ENCODE assay signal across 8 cellular contexts in the genomic region with DNA sequence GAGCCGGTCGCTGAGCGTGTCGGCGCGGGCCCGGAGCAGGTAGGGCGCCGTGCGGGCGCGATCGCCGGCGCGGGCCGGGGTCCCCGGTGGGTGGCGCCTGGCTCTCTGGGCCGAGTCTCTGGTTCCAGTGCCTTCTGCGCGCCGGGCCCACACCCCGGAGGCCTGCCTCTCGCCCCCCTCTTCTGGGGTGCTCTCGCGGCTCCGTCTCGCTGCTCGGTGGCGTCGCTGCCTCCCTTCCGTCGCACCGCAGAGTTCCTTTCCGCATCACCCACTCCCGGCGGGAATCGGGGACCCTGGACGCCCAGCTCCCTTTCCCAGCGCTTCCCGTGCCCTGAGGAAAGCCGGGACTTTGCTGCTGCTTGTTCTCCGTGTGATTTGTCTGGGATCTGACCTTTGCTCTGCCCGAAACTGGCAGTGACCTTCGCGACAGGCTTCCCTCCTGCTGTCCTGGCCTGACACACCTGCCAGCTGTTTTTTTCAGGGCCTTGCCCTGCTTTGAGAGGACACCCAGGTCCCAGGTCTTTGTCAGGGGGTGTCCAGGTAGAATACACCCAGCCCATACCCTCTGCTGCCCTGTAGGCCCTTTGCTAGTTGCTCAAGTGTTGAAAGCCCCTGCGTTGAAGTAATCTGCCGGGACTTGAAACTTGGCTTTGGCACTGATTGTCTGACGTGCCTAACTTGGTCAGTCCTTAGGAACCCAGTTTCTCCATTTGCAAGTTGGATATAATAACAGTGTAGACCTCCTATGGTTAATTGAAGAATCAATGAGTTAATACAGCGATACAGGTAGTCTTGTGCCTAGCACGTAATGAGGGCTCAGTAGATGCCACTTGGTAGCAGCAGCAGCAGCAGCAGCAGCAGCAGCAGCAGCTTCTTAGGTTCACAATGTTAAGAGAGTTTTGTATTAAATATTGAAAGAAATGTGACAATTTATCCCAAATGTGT.
DNase-seq lines count a peak whose midpoint lies in the region; ATAC-seq and TF ChIP-seq lines count a peak whose summit lies in the region.

No MANE protein-coding gene starts in this region.

- peaks cover 15 to 18% of the 10 kb centered on the region in 2 experiments for H3K4me1 ChIP-seq in neutrophil (ENCODE audit: control insufficient read depth in 1 of 2, insufficient read depth in 1 of 2, low read depth in 1 of 2, low read length in 1 of 2)

- peaks cover 18% of the 10 kb centered on the region for H3K27me3 ChIP-seq in neutrophil

- DNase-seq in activated CD4-positive, alpha-beta T cell treated with anti-CD3 and anti-CD28 coated beads for 1 hour: peak; percentile 31
- DNase-seq in activated CD4-positive, alpha-beta T cell treated with anti-CD3 and anti-CD28 coated beads, Interleukin-2, amount 50 U/mL, for 1 hour: no peak
- peak; percentile 8 for DNase-seq in NCI-H446 treated with DMSO at 0.1 percent for 48 hours (lab: John Stamatoyannopoulos, UW)
- peak; percentile 42 for DNase-seq in activated gamma-delta T cell treated with Interleukin-2 at 50 U/mL for 16 hours
- peak; percentile 67 for DNase-seq in germinal center (ENCODE audit: low spot score)
- no peak for DNase-seq in T1000 (lab: John Stamatoyannopoulos, UW)

- ATAC-seq in HG02798 (IDR thresholded peaks at IDR 0.05; ENCODE audit: poor library complexity, unreplicated experiment): peak; percentile 37

- peak overlapping the region; percentile 65 to 72 for H3K4me3 ChIP-seq in neutrophil (ENCODE audit: low read depth in 1 of 2, low read length in 1 of 2)

- no peaks in the 10 kb centered on the region for H3K9me3 ChIP-seq in neutrophil

- TF ChIP-seq CTCF in neutrophil (IDR thresholded peaks at IDR 0.05): no peak

- no peaks in the 10 kb centered on the region for H3K36me3 ChIP-seq in neutrophil

- H3K27ac ChIP-seq in neutrophil: peak overlapping the region; percentile 52

Comparison
In these comparisons a context has a peak if more than half of its experiments do, and no peak if none do; other contexts are left out.
1. DNase-seq: peak in activated CD4-positive, alpha-beta T cell treated with anti-CD3 and anti-CD28 coated beads for 1 hour (single experiment), NCI-H446 treated with DMSO at 0.1 percent for 48 hours (single experiment), activated gamma-delta T cell treated with Interleukin-2 at 50 U/mL for 16 hours (single experiment) and germinal center (single experiment); none in activated CD4-positive, alpha-beta T cell treated with anti-CD3 and anti-CD28 coated beads, Interleukin-2, amount 50 U/mL, for 1 hour (single experiment) and T1000 (single experiment).